1 cellular context compared by ENCODE assay signal in genomic region chr2:233857511-233858118, GRCh38.
A peak's percentile ranks its signal among the peaks of the same experiment; 100 is the strongest.
TF ChIP-seq lines count a peak whose summit lies in the region.

No MANE protein-coding gene starts in this region.

TF ChIP-seq in HepG2, 621 proteins besides CTCF, POLR2A, EP300 and RAD21 (continued from another document):
- TF ChIP-seq ZMAT3 (CRISPR knock-in tag; conservative IDR thresholded peaks at IDR 0.05), result no peak
- TF ChIP-seq CEBPB (IDR thresholded peaks at IDR 0.05; ENCODE audit: borderline replicate concordance, low read depth, low read length), result no peak
- TF ChIP-seq JUNB (CRISPR knock-in tag; IDR thresholded peaks at IDR 0.05; ENCODE audit: borderline replicate concordance), result no peak
- no peak for TF ChIP-seq RXRB (CRISPR knock-in tag; IDR thresholded peaks at IDR 0.05; ENCODE audit: borderline replicate concordance)
- no peak for TF ChIP-seq AKNA (CRISPR knock-in tag; IDR thresholded peaks at IDR 0.05; ENCODE audit: borderline replicate concordance)
- TF ChIP-seq STAG1 (CRISPR knock-in tag; IDR thresholded peaks at IDR 0.05), result peak; percentile 39
- no peak for TF ChIP-seq ZMYM2 (CRISPR knock-in tag; IDR thresholded peaks at IDR 0.05)
- TF ChIP-seq ZNF605 (CRISPR knock-in tag; IDR thresholded peaks at IDR 0.05), result 0 out of 2 replicates have a peak, but pooled peaks have one; percentile 16
- TF ChIP-seq SP4 (CRISPR knock-in tag; IDR thresholded peaks at IDR 0.05), result peak; percentile 30; the same call in 1 of the 2 replicates
- TF ChIP-seq HNF1B (CRISPR knock-in tag; IDR thresholded peaks at IDR 0.05), result peak; percentile 28; the same call in 1 of the 2 replicates
- no peak for TF ChIP-seq RCOR2 (CRISPR knock-in tag; IDR thresholded peaks at IDR 0.05)
- 0 out of 2 replicates have a peak, but pooled peaks have one; percentile 28 for TF ChIP-seq KDM2A (CRISPR knock-in tag; IDR thresholded peaks at IDR 0.05; ENCODE audit: borderline replicate concordance, low read depth)
- 0 out of 2 replicates have a peak, but pooled peaks have one; percentile 28 for TF ChIP-seq ZNF878 (CRISPR knock-in tag; IDR thresholded peaks at IDR 0.05)
- peak; percentile 87 for TF ChIP-seq XRCC5 (optimal IDR thresholded peaks at IDR 0.05; ENCODE audit: low read length)
- no peak for TF ChIP-seq ZBTB3 (CRISPR knock-in tag; IDR thresholded peaks at IDR 0.05; ENCODE audit: borderline replicate concordance, low read depth)
- TF ChIP-seq FLYWCH1 (CRISPR knock-in tag; IDR thresholded peaks at IDR 0.05), result no peak
- TF ChIP-seq CENPX (CRISPR knock-in tag; IDR thresholded peaks at IDR 0.05), result no peak
- no peak for TF ChIP-seq HOXA3 (CRISPR knock-in tag; IDR thresholded peaks at IDR 0.05)
- TF ChIP-seq ZBTB33 (CRISPR knock-in tag; IDR thresholded peaks at IDR 0.05), result no peak
- no peak for TF ChIP-seq ZNF703 (CRISPR knock-in tag; IDR thresholded peaks at IDR 0.05; ENCODE audit: borderline replicate concordance)
